10 cellular contexts compared by ENCODE assay signal in genomic region chr16:29793153-29793552, GRCh38. TPM values are rescaled to one million over a fixed set of nuclear protein-coding genes. Genes with fewer than 3 reads are reported as not detected.
DNase-seq lines count a peak whose midpoint lies in the region; ATAC-seq, FAIRE-seq and TF ChIP-seq lines count a peak whose summit lies in the region.
"Not testable (repeated sequence)": the region's sequence is repeated elsewhere in the genome, so short reads cannot be mapped to it uniquely, and the experiment has no call there.
"Had no signal": no experiment of that assay in that cellular context is flagged by ENCODE, and none has a peak within 500 bp of the region (broad histone marks: within the 10 kb centered on the region; RNA-seq: fewer than 3 reads in every experiment).

No MANE protein-coding gene starts in this region.

- peaks cover 24% of the 10 kb centered on the region for H3K36me3 ChIP-seq in CD8-positive, alpha-beta memory T cell (ENCODE audit: insufficient read depth, low read length)
- H3K36me3 ChIP-seq in OCI-LY1 (ENCODE audit: insufficient read depth, low read length): peaks cover 65% of the 10 kb centered on the region
- peaks cover 0 to 12% of the 10 kb centered on the region in 2 experiments; a peak in 3 of 4 replicates for H3K36me3 ChIP-seq in GM12878 (ENCODE audit: control insufficient read depth in 2 of 2, insufficient read depth in 2 of 2, low read length in 1 of 2)

- H3K9me3 Mint-ChIP-seq in CD8-positive, alpha-beta memory T cell; activated CD8-positive, alpha-beta T cell treated with anti-CD3 and anti-CD28 coated beads, Interleukin-2, amount 10 ng/mL, durations not matched to agents 7 days and 5 days (ENCODE audit: insufficient read depth); mesothelial cell of epicardium; stimulated activated naive CD8-positive, alpha-beta T cell treated with anti-CD3 and anti-CD28 coated beads, Interleukin-15, amount 100 ng/mL, for 72 hours: not testable (repeated sequence)

- H3K36me3 Mint-ChIP-seq in CD8-positive, alpha-beta memory T cell: peaks cover 5 to 50% (median 10%) of the 10 kb centered on the region in 3 donors
- H3K36me3 Mint-ChIP-seq in activated CD8-positive, alpha-beta T cell treated with anti-CD3 and anti-CD28 coated beads, Interleukin-2, amount 10 ng/mL, durations not matched to agents 7 days and 5 days (ENCODE audit: low read depth): peaks cover 68% of the 10 kb centered on the region
- H3K36me3 Mint-ChIP-seq in mesothelial cell of epicardium: peaks cover 12% of the 10 kb centered on the region

- TF ChIP-seq RAD21 in GM12878 (IDR thresholded peaks at IDR 0.05; ENCODE audit: insufficient read depth, low read depth, low read length): not testable (repeated sequence)

- H3K9me2 ChIP-seq in OCI-LY1 (ENCODE audit: low read depth, low read length): not testable (repeated sequence)

- H3F3A ChIP-seq in OCI-LY1 (ENCODE audit: insufficient read depth, low read length): not testable (repeated sequence)

- H3K27ac Mint-ChIP-seq in CD8-positive, alpha-beta memory T cell: peak overlapping the region in 6 of 8 donors; percentile 32 to 99 (median 93)
- peak overlapping the region; percentile 65 for H3K27ac Mint-ChIP-seq in activated CD8-positive, alpha-beta T cell treated with anti-CD3 and anti-CD28 coated beads, Interleukin-2, amount 10 ng/mL, durations not matched to agents 7 days and 5 days
- not testable (repeated sequence) for H3K27ac Mint-ChIP-seq in mesothelial cell of epicardium
- peak overlapping the region; percentile 23 to 49 for H3K27ac Mint-ChIP-seq in stimulated activated naive CD8-positive, alpha-beta T cell treated with anti-CD3 and anti-CD28 coated beads, Interleukin-15, amount 100 ng/mL, for 72 hours

- SMC1A ChIA-PET in GM12878 (lab: Charles Lee; ENCODE audit: uncharacterized antibody, unreplicated experiment): interaction anchor here (1.0 to 6.4 kb wide), 2 partner anchors 10 to 55 kb away, joined by 3 to 38 read pairs; no protein-coding TSS in a partner anchor

- not testable (repeated sequence) for DNase-seq in CD8-positive, alpha-beta memory T cell; activated CD8-positive, alpha-beta T cell treated with anti-CD3 and anti-CD28 coated beads, Interleukin-2, amount 10 ng/mL, durations not matched to agents 7 days and 5 days; GM12878 (ENCODE audit: low read depth, low spot score); mesothelial cell of epicardium (ENCODE audit: low spot score in 2 of 2, unreplicated experiment in 2 of 2); stimulated activated naive CD8-positive, alpha-beta T cell treated with anti-CD3 and anti-CD28 coated beads, Interleukin-15, amount 100 ng/mL, for 72 hours

- TF ChIP-seq CTCF in OCI-LY1 (IDR thresholded peaks at IDR 0.05; ENCODE audit: low read length); GM12878 (IDR thresholded peaks at IDR 0.05 in 2 of 3, conservative IDR thresholded peaks at IDR 0.05 in 1 of 3; ENCODE audit: control insufficient read depth in 2 of 3, extremely low read depth in 1 of 3, insufficient read depth in 1 of 3, low read depth in 3 of 3, low read length in 3 of 3); mesothelial cell of epicardium (IDR thresholded peaks at IDR 0.05; ENCODE audit: unreplicated experiment): not testable (repeated sequence)

- peaks cover 39% of the 10 kb centered on the region for H3K4me1 ChIP-seq in CD8-positive, alpha-beta memory T cell (ENCODE audit: insufficient read depth, low read length)
- H3K4me1 ChIP-seq in OCI-LY1 (ENCODE audit: insufficient read depth, low read length, severe bottlenecking): peaks cover 35% of the 10 kb centered on the region
- H3K4me1 ChIP-seq in GM12878 (ENCODE audit: control insufficient read depth, insufficient read depth, low read length): not testable (repeated sequence)

- RAD21 ChIA-PET in GM12878 (lab: Charles Lee; ENCODE audit: unreplicated experiment): not testable (repeated sequence)

- H3K4me1 Mint-ChIP-seq in CD8-positive, alpha-beta memory T cell: peaks cover 44 to 54% (median 48%) of the 10 kb centered on the region in 3 donors
- peaks cover 41% of the 10 kb centered on the region for H3K4me1 Mint-ChIP-seq in activated CD8-positive, alpha-beta T cell treated with anti-CD3 and anti-CD28 coated beads, Interleukin-2, amount 10 ng/mL, durations not matched to agents 7 days and 5 days (ENCODE audit: low read depth)
- H3K4me1 Mint-ChIP-seq in mesothelial cell of epicardium: peaks cover 28% of the 10 kb centered on the region
- peaks cover 48% of the 10 kb centered on the region for H3K4me1 Mint-ChIP-seq in stimulated activated naive CD8-positive, alpha-beta T cell treated with anti-CD3 and anti-CD28 coated beads, Interleukin-15, amount 100 ng/mL, for 72 hours

- not testable (repeated sequence) for BruUV-seq in GM12878 (replicated peaks; lab: Mats Ljungman, UMichigan)

- peak overlapping the region in 5 of 7 donors; percentile 2 to 99 (median 63) for H3K4me3 Mint-ChIP-seq in CD8-positive, alpha-beta memory T cell
- H3K4me3 Mint-ChIP-seq in activated CD8-positive, alpha-beta T cell treated with anti-CD3 and anti-CD28 coated beads, Interleukin-2, amount 10 ng/mL, durations not matched to agents 7 days and 5 days: peak overlapping the region; percentile 100
- H3K4me3 Mint-ChIP-seq in mesothelial cell of epicardium: peak overlapping the region; percentile 4
- H3K4me3 Mint-ChIP-seq in stimulated activated naive CD8-positive, alpha-beta T cell treated with anti-CD3 and anti-CD28 coated beads, Interleukin-15, amount 100 ng/mL, for 72 hours: peak overlapping the region; percentile 91 to 95

- POLR2A ChIA-PET in CD8-positive, alpha-beta memory T cell (lab: Charles Lee): interaction anchor here (0.5 to 1.2 kb wide), 2 partner anchors 12 to 50 kb away, joined by 3 to 5 read pairs; no protein-coding TSS in a partner anchor
- POLR2A ChIA-PET in activated CD8-positive, alpha-beta T cell treated with anti-CD3 and anti-CD28 coated beads, Interleukin-2, amount 10 ng/mL, durations not matched to agents 7 days and 5 days (lab: Charles Lee): interaction anchor here (1.0 to 6.9 kb wide), 3 partner anchors 9 to 48 kb away, joined by 3 to 89 read pairs (median 57); partner anchors contain the start of gene MAZ
- POLR2A ChIA-PET in GM12878 (lab: Charles Lee): not testable (repeated sequence)

- in situ Hi-C loops in GM12878 (cut with MboI): not testable (repeated sequence)

- not testable (repeated sequence) for H3K9ac ChIP-seq in OCI-LY1 (ENCODE audit: low read length); GM12878 (ENCODE audit: control insufficient read depth, insufficient read depth, low read length)

- not testable (repeated sequence) for H2AFZ ChIP-seq in OCI-LY1 (ENCODE audit: low read length); GM12878 (ENCODE audit: control insufficient read depth, low read depth, low read length)

- H3K27me3 Mint-ChIP-seq in CD8-positive, alpha-beta memory T cell; activated CD8-positive, alpha-beta T cell treated with anti-CD3 and anti-CD28 coated beads, Interleukin-2, amount 10 ng/mL, durations not matched to agents 7 days and 5 days (ENCODE audit: low read depth); mesothelial cell of epicardium (ENCODE audit: low read depth); stimulated activated naive CD8-positive, alpha-beta T cell treated with anti-CD3 and anti-CD28 coated beads, Interleukin-15, amount 100 ng/mL, for 72 hours: not testable (repeated sequence)

- TF ChIP-seq POLR2A in GM12878 (IDR thresholded peaks at IDR 0.05; ENCODE audit: low read depth, low read length): not testable (repeated sequence)

- H3K79me2 ChIP-seq in OCI-LY1 (ENCODE audit: insufficient read depth, low read length) (peaks cover 51% of the 10 kb centered on the region), GM12878 (ENCODE audit: control insufficient read depth, insufficient read depth, low read length) (peaks cover 54% of the 10 kb centered on the region)

- not testable (repeated sequence) for H3K27me3 ChIP-seq in CD8-positive, alpha-beta memory T cell (ENCODE audit: insufficient read depth, low read length, poor library complexity, severe bottlenecking); OCI-LY1 (ENCODE audit: insufficient read depth, low read length); GM12878 (replicated peaks in 1 of 2; ENCODE audit: control insufficient read depth in 2 of 2, insufficient read depth in 2 of 2, low read length in 1 of 2)

- FAIRE-seq in GM12878 (lab: Jason Lieb, UNC): not testable (repeated sequence)

- not testable (repeated sequence) for ATAC-seq in activated CD8-positive, alpha-beta T cell treated with anti-CD3 and anti-CD28 coated beads, Interleukin-2, amount 10 ng/mL, durations not matched to agents 7 days and 5 days; GM12878; stimulated activated naive CD8-positive, alpha-beta T cell treated with anti-CD3 and anti-CD28 coated beads, Interleukin-15, amount 100 ng/mL, for 72 hours

- H3K4me2 ChIP-seq in OCI-LY1 (ENCODE audit: low read length): peak overlapping the region; percentile 89; the same call in 1 of the 2 replicates
- H3K4me2 ChIP-seq in GM12878 (ENCODE audit: control insufficient read depth, insufficient read depth): peak overlapping the region; percentile 86

- intact Hi-C loops in GM12878 (cut with micrococcal nuclease; ENCODE audit: unreplicated experiment): loop anchor here (5.0 kb wide), 1 partner anchor 91 kb away; no protein-coding TSS in a partner anchor

- not testable (repeated sequence) for H3K27ac ChIP-seq in CD8-positive, alpha-beta memory T cell (ENCODE audit: low read depth, low read length); OCI-LY1 (ENCODE audit: low read depth, low read length, poor library complexity, severe bottlenecking); GM12878 (ENCODE audit: control insufficient read depth, insufficient read depth)

- not testable (repeated sequence) for H3K4me3 ChIP-seq in CD8-positive, alpha-beta memory T cell (ENCODE audit: low read length); OCI-LY1 (ENCODE audit: low read depth, low read length, poor library complexity, severe bottlenecking)
- peak overlapping the region; percentile 93; the same call in 1 of the 2 replicates for H3K4me3 ChIP-seq in GM12878

- not testable (repeated sequence) for H4K20me1 ChIP-seq in OCI-LY1 (ENCODE audit: insufficient read depth, low read length); GM12878 (ENCODE audit: control insufficient read depth, insufficient read depth)

- over 99% methylated on average over 18 of the region's 18 CpGs for WGBS in GM12878 (ENCODE audit: insufficient coverage, insufficient replicate concordance, low lambda C conversion rate, missing lambda C conversion rate)

- not testable (repeated sequence) for TF ChIP-seq EP300 in GM12878 (IDR thresholded peaks at IDR 0.05; ENCODE audit: borderline replicate concordance in 1 of 2, control insufficient read depth in 1 of 2, low read depth in 2 of 2, low read length in 2 of 2)

- not testable (repeated sequence) for H3K9me3 ChIP-seq in CD8-positive, alpha-beta memory T cell (ENCODE audit: low read length); OCI-LY1 (ENCODE audit: low read length); GM12878 (replicated peaks; ENCODE audit: control insufficient read depth, insufficient read depth, low read length)

- CTCF ChIA-PET in CD8-positive, alpha-beta memory T cell (lab: Charles Lee): interaction anchor here (1.0 to 3.1 kb wide), 3 partner anchors 14 to 55 kb away, joined by 3 to 9 read pairs (median 3); partner anchors contain the start of gene PAGR1
- CTCF ChIA-PET in activated CD8-positive, alpha-beta T cell treated with anti-CD3 and anti-CD28 coated beads, Interleukin-2, amount 10 ng/mL, durations not matched to agents 7 days and 5 days (lab: Charles Lee): interaction anchor here (2.0 to 5.3 kb wide), 3 partner anchors 8 to 92 kb away, joined by 9 to 64 read pairs (median 36); no protein-coding TSS in a partner anchor
- CTCF ChIA-PET in GM12878 (lab: Yijun Ruan, JAX): interaction anchor here (0.6 to 5.3 kb wide), 2 partner anchors 11 to 840 kb away, joined by 3 to 24 read pairs; no protein-coding TSS in a partner anchor

RNA-seq across cellular contexts. Expression of gene KIF22, which starts 2.6 kb away (rescaled TPM):
- 100 to 1,000 TPM; 118 to 131 TPM for total RNA-seq in CD8-positive, alpha-beta memory T cell
- polyA plus RNA-seq in CD8-positive, alpha-beta memory T cell: 61.2 TPM
- total RNA-seq in activated CD8-positive, alpha-beta T cell treated with anti-CD3 and anti-CD28 coated beads, Interleukin-2, amount 10 ng/mL, durations not matched to agents 7 days and 5 days: 100 to 1,000 TPM; 229 to 233 TPM
- 88.5 and 96.1 TPM in 2 replicates for total RNA-seq in GM12878 (2013; cell fraction: nucleolus; rRNA removed)
- total RNA-seq in GM12878 (2014; rRNA removed) (137 and 143 TPM in 2 replicates), GM12878 (2014; rRNA removed; fragmentation: Illumina TruSeq; extraction: Trizol) (92.6 and 94.3 TPM in 2 replicates), GM12878 (2021) (127 TPM in 2 replicates), mesothelial cell of epicardium (72.6 to 78.3 TPM (median 76.9 TPM) in 3 replicates)
- 35.8 TPM for polyA plus RNA-seq in GM12878 (2011; ENCODE audit: low read depth)
- polyA plus RNA-seq in GM12878 (2011; rRNA removed) (122 and 158 TPM in 2 replicates), GM12878 (2014; fragmentation: Illumina TruSeq; extraction: Trizol) (115 and 116 TPM in 2 replicates), GM12878 (2014; fragmentation: Nextera tagmentation; extraction: Ambion mirVana) (10 to 100 TPM in 1 of 2 experiments, 1 to 10 TPM in 1; 7.6 to 16.9 TPM), GM12878 (2014; rRNA removed) (142 and 143 TPM in 2 replicates), GM12878 (2016; fragmentation: Nextera tagmentation; extraction: Ambion mirVana) (100 to 1,000 TPM; 156 TPM)
- polyA plus RNA-seq in GM12878 (2011; cell fraction: cytosol; rRNA removed): 173 and 186 TPM in 2 replicates
- 349 and 382 TPM in 2 replicates for polyA plus RNA-seq in GM12878 (2011; cell fraction: nucleus; rRNA removed)
- polyA plus RNA-seq in GM12878 (2012): 59.1 and 59.2 TPM in 2 replicates
- 174 and 238 TPM in 2 replicates for polyA minus RNA-seq in GM12878 (2011; rRNA and poly(A)+ RNA removed)
- polyA minus RNA-seq in GM12878 (2011; cell fraction: cytosol; rRNA and poly(A)+ RNA removed): 71.2 and 87.7 TPM in 2 replicates
- 141 and 193 TPM in 2 replicates for polyA minus RNA-seq in GM12878 (2011; cell fraction: nucleus; rRNA and poly(A)+ RNA removed)

RNA-seq across cellular contexts. Expression of gene MAZ, which starts 13.2 kb away (rescaled TPM):
- total RNA-seq in CD8-positive, alpha-beta memory T cell: 100 to 1,000 TPM; 455 to 478 TPM
- 85.7 TPM for polyA plus RNA-seq in CD8-positive, alpha-beta memory T cell
- 100 to 1,000 TPM; 455 to 494 TPM for total RNA-seq in activated CD8-positive, alpha-beta T cell treated with anti-CD3 and anti-CD28 coated beads, Interleukin-2, amount 10 ng/mL, durations not matched to agents 7 days and 5 days
- total RNA-seq in GM12878 (2013; cell fraction: nucleolus; rRNA removed): 33.0 and 41.7 TPM in 2 replicates
- total RNA-seq in GM12878 (2014; rRNA removed) (184 and 202 TPM in 2 replicates), GM12878 (2014; rRNA removed; fragmentation: Illumina TruSeq; extraction: Trizol) (142 and 158 TPM in 2 replicates), GM12878 (2021) (305 and 309 TPM in 2 replicates), mesothelial cell of epicardium (345 to 360 TPM (median 349 TPM) in 3 replicates)
- 63.0 TPM for polyA plus RNA-seq in GM12878 (2011; ENCODE audit: low read depth)
- polyA plus RNA-seq in GM12878 (2011; rRNA removed) (57.5 and 100 TPM in 2 replicates), GM12878 (2014; fragmentation: Illumina TruSeq; extraction: Trizol) (105 and 184 TPM in 2 replicates), GM12878 (2014; fragmentation: Nextera tagmentation; extraction: Ambion mirVana) (10 to 100 TPM; 23.9 to 31.4 TPM), GM12878 (2014; rRNA removed) (132 and 171 TPM in 2 replicates), GM12878 (2016; fragmentation: Nextera tagmentation; extraction: Ambion mirVana) (10 to 100 TPM; 45.1 to 48.9 TPM)
- 148 and 190 TPM in 2 replicates for polyA plus RNA-seq in GM12878 (2011; cell fraction: cytosol; rRNA removed)
- polyA plus RNA-seq in GM12878 (2011; cell fraction: nucleus; rRNA removed): 285 and 333 TPM in 2 replicates
- polyA plus RNA-seq in GM12878 (2012): 205 and 242 TPM in 2 replicates
- 250 and 328 TPM in 2 replicates for polyA minus RNA-seq in GM12878 (2011; rRNA and poly(A)+ RNA removed)
- 158 and 164 TPM in 2 replicates for polyA minus RNA-seq in GM12878 (2011; cell fraction: cytosol; rRNA and poly(A)+ RNA removed)
- polyA minus RNA-seq in GM12878 (2011; cell fraction: nucleus; rRNA and poly(A)+ RNA removed): 42.4 and 67.7 TPM in 2 replicates

RNA-seq across cellular contexts. Expression of gene ZG16, which starts 15.1 kb away (rescaled TPM):
- total RNA-seq in CD8-positive, alpha-beta memory T cell: not detected
- not detected for polyA plus RNA-seq in CD8-positive, alpha-beta memory T cell
- not detected for total RNA-seq in activated CD8-positive, alpha-beta T cell treated with anti-CD3 and anti-CD28 coated beads, Interleukin-2, amount 10 ng/mL, durations not matched to agents 7 days and 5 days
- not detected in 2 replicates for total RNA-seq in GM12878 (2013; cell fraction: nucleolus; rRNA removed)
- not detected in 2 replicates for total RNA-seq in GM12878 (2014; rRNA removed)
- not detected in 2 replicates for total RNA-seq in GM12878 (2014; rRNA removed; fragmentation: Illumina TruSeq; extraction: Trizol)
- not detected in 2 replicates for total RNA-seq in GM12878 (2021)
- polyA plus RNA-seq in GM12878 (2011; ENCODE audit: low read depth): not detected
- not detected in 2 replicates for polyA plus RNA-seq in GM12878 (2011; rRNA removed)
- polyA plus RNA-seq in GM12878 (2011; cell fraction: cytosol; rRNA removed): not detected in 2 replicates
- not detected in 2 replicates for polyA plus RNA-seq in GM12878 (2011; cell fraction: nucleus; rRNA removed)
- not detected in 2 replicates for polyA plus RNA-seq in GM12878 (2012)
- polyA plus RNA-seq in GM12878 (2014; fragmentation: Illumina TruSeq; extraction: Trizol): not detected in 2 replicates
- not detected for polyA plus RNA-seq in GM12878 (2014; fragmentation: Nextera tagmentation; extraction: Ambion mirVana)
- polyA plus RNA-seq in GM12878 (2014; rRNA removed): not detected in 2 replicates
- polyA plus RNA-seq in GM12878 (2016; fragmentation: Nextera tagmentation; extraction: Ambion mirVana): not detected
- polyA minus RNA-seq in GM12878 (2011; rRNA and poly(A)+ RNA removed): not detected in 2 replicates
- polyA minus RNA-seq in GM12878 (2011; cell fraction: cytosol; rRNA and poly(A)+ RNA removed): not detected in 2 replicates
- polyA minus RNA-seq in GM12878 (2011; cell fraction: nucleus; rRNA and poly(A)+ RNA removed): not detected in 2 replicates
- total RNA-seq in mesothelial cell of epicardium: 0.11 to 0.20 TPM (median 0.20 TPM) in 3 replicates
- total RNA-seq: A673; CD4-positive, alpha-beta T cell; GM23248; IMR-90 had no signal
- polyA plus RNA-seq: GM23248, IMR-90 had no signal

RNA-seq across cellular contexts. Expression of gene PRRT2, which starts 18.8 kb away (rescaled TPM):
- total RNA-seq in CD8-positive, alpha-beta memory T cell: 1 to 10 TPM; 1.2 to 1.3 TPM
- 0.18 TPM for polyA plus RNA-seq in CD8-positive, alpha-beta memory T cell
- under 1 TPM; 0.16 to 0.83 TPM for total RNA-seq in activated CD8-positive, alpha-beta T cell treated with anti-CD3 and anti-CD28 coated beads, Interleukin-2, amount 10 ng/mL, durations not matched to agents 7 days and 5 days
- 3.0 and 3.8 TPM in 2 replicates for total RNA-seq in GM12878 (2013; cell fraction: nucleolus; rRNA removed)
- total RNA-seq in GM12878 (2014; rRNA removed): not detected in 2 replicates
- 0.09 TPM in 1 of 2 replicates, not detected in the other for total RNA-seq in GM12878 (2014; rRNA removed; fragmentation: Illumina TruSeq; extraction: Trizol)
- 0.35 and 0.49 TPM in 2 replicates for total RNA-seq in GM12878 (2021)
- 0.13 TPM for polyA plus RNA-seq in GM12878 (2011; ENCODE audit: low read depth)
- polyA plus RNA-seq in GM12878 (2011; rRNA removed): 0.10 and 0.12 TPM in 2 replicates
- polyA plus RNA-seq in GM12878 (2011; cell fraction: cytosol; rRNA removed): 0.12 and 0.13 TPM in 2 replicates
- polyA plus RNA-seq in GM12878 (2011; cell fraction: nucleus; rRNA removed): 3.2 and 3.5 TPM in 2 replicates
- 0.63 and 0.68 TPM in 2 replicates for polyA plus RNA-seq in GM12878 (2012)
- 0.16 TPM in 1 of 2 replicates, not detected in the other for polyA plus RNA-seq in GM12878 (2014; fragmentation: Illumina TruSeq; extraction: Trizol)
- not detected for polyA plus RNA-seq in GM12878 (2014; fragmentation: Nextera tagmentation; extraction: Ambion mirVana)
- 0.12 and 0.22 TPM in 2 replicates for polyA plus RNA-seq in GM12878 (2014; rRNA removed)
- polyA plus RNA-seq in GM12878 (2016; fragmentation: Nextera tagmentation; extraction: Ambion mirVana): under 1 TPM; 0.08 to 0.11 TPM
- polyA minus RNA-seq in GM12878 (2011; rRNA and poly(A)+ RNA removed): 0.07 and 0.46 TPM in 2 replicates
- polyA minus RNA-seq in GM12878 (2011; cell fraction: cytosol; rRNA and poly(A)+ RNA removed): not detected in 2 replicates
- 0.48 and 1.1 TPM in 2 replicates for polyA minus RNA-seq in GM12878 (2011; cell fraction: nucleus; rRNA and poly(A)+ RNA removed)
- 24.6 to 25.5 TPM (median 24.7 TPM) in 3 replicates for total RNA-seq in mesothelial cell of epicardium

RNA-seq across cellular contexts. Expression of gene PAGR1, which starts 22.8 kb away (rescaled TPM):
- 10 to 100 TPM; 41.9 to 44.3 TPM for total RNA-seq in CD8-positive, alpha-beta memory T cell
- 53.1 TPM for polyA plus RNA-seq in CD8-positive, alpha-beta memory T cell
- total RNA-seq in activated CD8-positive, alpha-beta T cell treated with anti-CD3 and anti-CD28 coated beads, Interleukin-2, amount 10 ng/mL, durations not matched to agents 7 days and 5 days: 10 to 100 TPM; 39.1 TPM
- total RNA-seq in GM12878 (2013; cell fraction: nucleolus; rRNA removed): 18.3 and 23.4 TPM in 2 replicates
- total RNA-seq in GM12878 (2014; rRNA removed) (31.5 and 33.4 TPM in 2 replicates), GM12878 (2014; rRNA removed; fragmentation: Illumina TruSeq; extraction: Trizol) (15.0 and 19.6 TPM in 2 replicates), GM12878 (2021) (26.5 and 27.2 TPM in 2 replicates), mesothelial cell of epicardium (42.3 to 43.8 TPM (median 43.2 TPM) in 3 replicates)
- 8.9 TPM for polyA plus RNA-seq in GM12878 (2011; ENCODE audit: low read depth)
- polyA plus RNA-seq in GM12878 (2011; rRNA removed) (14.9 and 16.0 TPM in 2 replicates), GM12878 (2014; fragmentation: Illumina TruSeq; extraction: Trizol) (4.4 and 11.5 TPM in 2 replicates), GM12878 (2014; fragmentation: Nextera tagmentation; extraction: Ambion mirVana) (1 to 10 TPM; 1.1 to 5.5 TPM), GM12878 (2014; rRNA removed) (29.6 and 34.5 TPM in 2 replicates), GM12878 (2016; fragmentation: Nextera tagmentation; extraction: Ambion mirVana) (10 to 100 TPM; 44.6 to 57.7 TPM)
- polyA plus RNA-seq in GM12878 (2011; cell fraction: cytosol; rRNA removed): 20.7 and 21.3 TPM in 2 replicates
- 10.5 and 13.7 TPM in 2 replicates for polyA plus RNA-seq in GM12878 (2011; cell fraction: nucleus; rRNA removed)
- 19.7 and 20.0 TPM in 2 replicates for polyA plus RNA-seq in GM12878 (2012)
- polyA minus RNA-seq in GM12878 (2011; rRNA and poly(A)+ RNA removed): 2.5 and 5.9 TPM in 2 replicates
- 5.0 and 8.2 TPM in 2 replicates for polyA minus RNA-seq in GM12878 (2011; cell fraction: cytosol; rRNA and poly(A)+ RNA removed)
- 6.3 and 9.0 TPM in 2 replicates for polyA minus RNA-seq in GM12878 (2011; cell fraction: nucleus; rRNA and poly(A)+ RNA removed)

Comparison
In these comparisons a context has a peak if more than half of its experiments do, and no peak if none do; other contexts are left out.
1. H3K4me3 Mint-ChIP-seq: peak in every context shown above with its lines; median percentile 100 in activated CD8-positive, alpha-beta T cell treated with anti-CD3 and anti-CD28 coated beads, Interleukin-2, amount 10 ng/mL, durations not matched to agents 7 days and 5 days; 93 in stimulated activated naive CD8-positive, alpha-beta T cell treated with anti-CD3 and anti-CD28 coated beads, Interleukin-15, amount 100 ng/mL, for 72 hours; 63 in CD8-positive, alpha-beta memory T cell; 4 in mesothelial cell of epicardium.